ENCODE assay signal across 8 cellular contexts in genomic region chr19:4575978-4576933, GRCh38. TPM values are rescaled to one million over a fixed set of nuclear protein-coding genes. Genes with fewer than 3 reads are reported as not detected.
A peak's percentile ranks its signal among the peaks of the same experiment; 100 is the strongest.
DNase-seq lines count a peak whose midpoint lies in the region; ATAC-seq and TF ChIP-seq lines count a peak whose summit lies in the region.

No MANE protein-coding gene starts in this region.

- TF ChIP-seq CTCF in GM12873 (IDR thresholded peaks at IDR 0.05; ENCODE audit: insufficient read depth, low read depth, low read length, missing control alignments) (peak; percentile 80), NB4 (IDR thresholded peaks at IDR 0.05; ENCODE audit: low read depth, low read length) (peak; percentile 67), fibroblast of the aortic adventitia (IDR thresholded peaks at IDR 0.05; ENCODE audit: insufficient read depth, low read length) (peak; percentile 79), osteocyte (IDR thresholded peaks at IDR 0.05) (peak; percentile 74), thyroid gland (IDR thresholded peaks at IDR 0.05) (peak in 5 of 6 experiments; percentile 20 to 65 (median 57))

- DNase-seq in NB4 (ENCODE audit: low read depth): peak; percentile 64
- peak; percentile 81 for DNase-seq in activated T-cell treated with anti-CD3 and anti-CD28 coated beads, Interleukin-2, amount 50 U/mL, for 24 hours
- DNase-seq in fibroblast of the aortic adventitia (ENCODE audit: low read depth): peak; percentile 60
- peak; percentile 92 for DNase-seq in osteocyte (ENCODE audit: extremely low spot score, unreplicated experiment)
- DNase-seq in thyroid gland: peak; percentile 48 to 52

- H3K9me3 Mint-ChIP-seq in activated T-cell treated with anti-CD3 and anti-CD28 coated beads, Interleukin-2, amount 50 U/mL, for 24 hours: no peaks in the 10 kb centered on the region
- H3K9me3 Mint-ChIP-seq in osteocyte (ENCODE audit: unreplicated experiment): no peaks in the 10 kb centered on the region

- TF ChIP-seq POLR2A in NB4 (IDR thresholded peaks at IDR 0.05; ENCODE audit: extremely low read depth, insufficient read length) (no peak), thyroid gland (IDR thresholded peaks at IDR 0.05) (no peak)

- H3K36me3 ChIP-seq in thyroid gland: no peaks in the 10 kb centered on the region

- peaks cover 14% of the 10 kb centered on the region for H3K27me3 ChIP-seq in thyroid gland

- H3K36me3 Mint-ChIP-seq in activated T-cell treated with anti-CD3 and anti-CD28 coated beads, Interleukin-2, amount 50 U/mL, for 24 hours (ENCODE audit: low read depth): no peaks in the 10 kb centered on the region
- H3K36me3 Mint-ChIP-seq in osteocyte (ENCODE audit: unreplicated experiment): no peaks in the 10 kb centered on the region

- H3K27me3 Mint-ChIP-seq in activated T-cell treated with anti-CD3 and anti-CD28 coated beads, Interleukin-2, amount 50 U/mL, for 24 hours: peaks cover 65% of the 10 kb centered on the region
- peaks cover 6% of the 10 kb centered on the region for H3K27me3 Mint-ChIP-seq in osteocyte (ENCODE audit: unreplicated experiment)

- no peak overlapping the region for H3K4me3 Mint-ChIP-seq in activated T-cell treated with anti-CD3 and anti-CD28 coated beads, Interleukin-2, amount 50 U/mL, for 24 hours
- H3K4me3 Mint-ChIP-seq in osteocyte (ENCODE audit: unreplicated experiment): no peak overlapping the region

- H3K9me3 ChIP-seq in thyroid gland: no peaks in the 10 kb centered on the region

- WGBS in thyroid gland, 2 donors: 56 to 68% methylated on average over 16 to 17 of the region's 17 CpGs

- H3K4me1 Mint-ChIP-seq in activated T-cell treated with anti-CD3 and anti-CD28 coated beads, Interleukin-2, amount 50 U/mL, for 24 hours (ENCODE audit: low read depth): peaks cover 9% of the 10 kb centered on the region
- H3K4me1 Mint-ChIP-seq in osteocyte (ENCODE audit: unreplicated experiment): peaks cover 45% of the 10 kb centered on the region

- no peak overlapping the region for H3K4me3 ChIP-seq in NB4 (ENCODE audit: low read depth, low read length)
- H3K4me3 ChIP-seq in fibroblast of the aortic adventitia (ENCODE audit: low read depth, low read length): no peak overlapping the region
- H3K4me3 ChIP-seq in thyroid gland (replicated peaks in 1 of 3): no peak overlapping the region

- H3K27ac ChIP-seq in thyroid gland: peak overlapping the region in 2 of 3 donors; percentile 56 to 69

- intact Hi-C loops in thyroid gland (cut with DNase I): loop anchor here (5.0 kb wide), 1 partner anchor 61 kb away; the partner anchor contains the start of gene TNFAIP8L1

- no peak for ATAC-seq in HG02970 (IDR thresholded peaks at IDR 0.05; ENCODE audit: low FRiP score, unreplicated experiment)
- no peak for ATAC-seq in GM18517 (IDR thresholded peaks at IDR 0.05; ENCODE audit: unreplicated experiment)

- no peak overlapping the region for H3K27ac Mint-ChIP-seq in activated T-cell treated with anti-CD3 and anti-CD28 coated beads, Interleukin-2, amount 50 U/mL, for 24 hours
- peak overlapping the region; percentile 83 for H3K27ac Mint-ChIP-seq in osteocyte (ENCODE audit: unreplicated experiment)

- peaks cover 0 to 8% of the 10 kb centered on the region in 2 donors for H3K4me1 ChIP-seq in thyroid gland

RNA-seq across cellular contexts. Expression of gene SEMA6B, which starts 16.8 kb away (rescaled TPM):
- 0.72 and 1.7 TPM in 2 replicates for total RNA-seq in fibroblast of the aortic adventitia (ENCODE audit: low replicate concordance)
- total RNA-seq in osteocyte: 5.8 and 6.2 TPM in 2 replicates
- total RNA-seq in thyroid gland: 1 to 10 TPM; 1.2 to 9.1 (median 4.2) TPM

RNA-seq across cellular contexts. Expression of gene LRG1, which starts 36.4 kb away (rescaled TPM):
- not detected in 2 replicates for total RNA-seq in fibroblast of the aortic adventitia (ENCODE audit: low replicate concordance)
- total RNA-seq in osteocyte: not detected in 2 replicates
- total RNA-seq in thyroid gland: 1 to 10 TPM in 2 of 4 donors, under 1 TPM in 1, not detected in 1; 0.56 to 2.7 (median 2.0) TPM

RNA-seq across cellular contexts. Expression of gene PLIN5, which starts 41.2 kb away (rescaled TPM):
- total RNA-seq in fibroblast of the aortic adventitia (ENCODE audit: low replicate concordance): 0.16 TPM in 1 of 2 replicates, not detected in the other
- total RNA-seq in osteocyte: not detected in 2 replicates
- total RNA-seq in thyroid gland: 10 to 100 TPM in 1 of 4 donors, 1 to 10 TPM in 3; 4.1 to 12.1 (median 7.8) TPM

RNA-seq across cellular contexts. Expression of gene PLIN4, which starts 58.0 kb away (rescaled TPM):
- total RNA-seq in fibroblast of the aortic adventitia (ENCODE audit: low replicate concordance) (0.90 and 6.6 TPM in 2 replicates), osteocyte (not detected in 2 replicates), thyroid gland (1 to 10 TPM; 1.3 to 6.6 (median 3.7) TPM)
